Comparison of ENCODE assay signal across 22 cellular contexts in the genomic region with DNA sequence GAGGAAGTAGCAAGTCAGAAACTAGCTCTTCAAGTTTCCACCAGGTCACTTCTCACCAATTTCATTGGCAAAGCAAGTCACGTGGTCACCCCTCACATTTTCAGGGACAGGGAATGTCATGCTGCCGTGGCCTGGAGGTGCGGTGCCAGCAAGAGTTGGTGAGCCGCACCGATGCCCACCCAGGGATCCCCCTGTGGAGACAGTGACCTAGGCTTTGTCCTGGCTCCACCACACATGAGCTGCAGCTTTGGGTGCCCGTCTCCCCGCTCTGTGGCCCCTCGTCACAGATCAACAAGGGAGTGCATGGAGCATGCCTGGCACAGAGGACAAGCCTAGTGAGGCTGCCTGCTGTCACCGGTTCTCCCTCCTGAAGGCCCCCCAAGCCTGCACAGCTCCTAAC.
"Had no signal": no experiment of that assay in that cellular context is flagged by ENCODE, and none has a peak within 500 bp of the region (broad histone marks: within the 10 kb centered on the region; RNA-seq: fewer than 3 reads in every experiment).

No MANE protein-coding gene starts in this region.

- H3K4me1 Mint-ChIP-seq: naive thymus-derived CD8-positive, alpha-beta T cell; stimulated activated memory B cell treated with anti-CD40 and anti-IgM and Interleukin-4, amounts not matched to agents 10 μg/mL and 1 μg/mL and 100 μg/mL, for 72 hours had no signal

- FAIRE-seq: frontal cortex, keratinocyte, pancreas had no signal

- ATAC-seq: left lobe of liver; naive thymus-derived CD8-positive, alpha-beta T cell; pancreas; sciatic nerve; stimulated activated memory B cell treated with anti-CD40 and anti-IgM and Interleukin-4, amounts not matched to agents 10 μg/mL and 1 μg/mL and 100 μg/mL, for 72 hours; stimulated activated naive CD8-positive, alpha-beta T cell treated with anti-CD3 and anti-CD28 coated beads, Interleukin-15, Interleukin-2, amounts not matched to agents 100 U/mL and 50 U/mL, for 24 hours had no signal

- H3K4me3 Mint-ChIP-seq: memory B cell; naive thymus-derived CD8-positive, alpha-beta T cell; nephron progenitor cell; stimulated activated memory B cell treated with anti-CD40 and anti-IgM and Interleukin-4, amounts not matched to agents 10 μg/mL and 1 μg/mL and 100 μg/mL, for 72 hours had no signal

- H3K36me3 ChIP-seq: pancreas, tibial artery, upper lobe of left lung, uterus had no signal

- H3K9me3 ChIP-seq: pancreas, testis, uterus had no signal

- H3K36me3 Mint-ChIP-seq: memory B cell; stimulated activated memory B cell treated with anti-CD40 and anti-IgM and Interleukin-4, amounts not matched to agents 10 μg/mL and 1 μg/mL and 100 μg/mL, for 72 hours had no signal

- DNase-seq: cortex of kidney; hypothalamus; naive thymus-derived CD8-positive, alpha-beta T cell; nephron progenitor cell; occipital lobe; pancreas; stimulated activated CD4-positive, alpha-beta T cell treated with anti-CD3 and anti-CD28 coated beads, Interleukin-4, amount 100 ng/mL, for 4 hours; stimulated activated naive CD8-positive, alpha-beta T cell treated with anti-CD3 and anti-CD28 coated beads, Interleukin-15, Interleukin-2, amounts not matched to agents 100 U/mL and 50 U/mL, for 24 hours; substantia nigra; testis; tibial artery; upper lobe of left lung; uterus had no signal

- H3K4me3 ChIP-seq: lung, pancreas, smooth muscle cell, testis, tibial artery, upper lobe of left lung, uterus had no signal

- H3K4me2 ChIP-seq: smooth muscle cell had no signal

- H3K27me3 ChIP-seq: pancreas, testis, upper lobe of left lung, uterus had no signal

- H3K27me3 Mint-ChIP-seq: stimulated activated memory B cell treated with anti-CD40 and anti-IgM and Interleukin-4, amounts not matched to agents 10 μg/mL and 1 μg/mL and 100 μg/mL, for 72 hours had no signal

- H3K4me1 ChIP-seq: pancreas, testis, tibial artery, upper lobe of left lung, uterus had no signal

- H3K27ac Mint-ChIP-seq: memory B cell; naive thymus-derived CD8-positive, alpha-beta T cell; nephron progenitor cell; progenitor cell of endocrine pancreas; stimulated activated memory B cell treated with anti-CD40 and anti-IgM and Interleukin-4, amounts not matched to agents 10 μg/mL and 1 μg/mL and 100 μg/mL, for 72 hours had no signal

- H3K27ac ChIP-seq: pancreas, testis, tibial artery, upper lobe of left lung, uterus had no signal
